ENCODE assay signal across 22 cellular contexts in the genomic region with DNA sequence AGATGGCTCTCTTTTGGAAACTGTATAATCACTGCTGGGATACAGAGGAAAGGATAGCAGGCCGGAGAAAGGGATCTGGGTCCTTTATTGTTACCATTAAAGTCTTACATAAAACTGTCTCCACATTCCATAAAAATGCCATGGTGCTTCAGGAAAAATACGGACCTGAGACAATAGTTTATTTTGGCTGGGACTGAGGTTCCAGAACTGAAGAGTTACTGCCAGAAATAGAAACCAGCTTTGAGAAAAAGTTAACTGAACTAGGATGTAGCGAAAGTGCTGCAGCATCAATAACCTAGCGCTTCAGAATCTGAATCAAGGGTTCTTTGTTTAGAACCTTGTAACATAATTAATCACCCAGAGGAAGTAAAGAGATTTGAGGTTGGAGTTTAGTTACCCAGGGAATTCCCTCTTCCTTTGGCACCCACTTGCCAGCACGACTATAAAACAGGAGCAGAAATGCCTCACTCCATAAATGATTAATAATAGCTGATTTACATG. TPM values are rescaled to one million over a fixed set of nuclear protein-coding genes. Genes with fewer than 3 reads are reported as not detected.
DNase-seq lines count a peak whose midpoint lies in the region; FAIRE-seq and TF ChIP-seq lines count a peak whose summit lies in the region.
"Had no signal": no experiment of that assay in that cellular context is flagged by ENCODE, and none has a peak within 500 bp of the region (broad histone marks: within the 10 kb centered on the region; RNA-seq: fewer than 3 reads in every experiment).

No MANE protein-coding gene starts in this region.

- peaks cover 16% of the 10 kb centered on the region for H3K4me1 Mint-ChIP-seq in nephron
- no peaks in the 10 kb centered on the region for H3K4me1 Mint-ChIP-seq in CD4-positive, alpha-beta memory T cell
- H3K4me1 Mint-ChIP-seq: activated CD4-positive, alpha-beta T cell treated with anti-CD3 and anti-CD28 coated beads, Interleukin-2, amount 10 ng/mL, durations not matched to agents 7 days and 5 days; central memory CD8-positive, alpha-beta T cell; endodermal cell had no signal

- H4K91ac ChIP-seq in H1 (replicated peaks; ENCODE audit: insufficient read length, low read length), result no peak overlapping the region

- H3K36me3 ChIP-seq in H1 (ENCODE audit: control insufficient read depth in 2 of 4, insufficient read depth in 4 of 4, low read length in 3 of 4), result no peaks in the 10 kb centered on the region
- no peaks in the 10 kb centered on the region for H3K36me3 ChIP-seq in tibial artery
- no peaks in the 10 kb centered on the region for H3K36me3 ChIP-seq in CD4-positive, alpha-beta memory T cell (ENCODE audit: insufficient read depth, low read length)
- no peaks in the 10 kb centered on the region for H3K36me3 ChIP-seq in spleen
- H3K36me3 ChIP-seq: BLaER1 treated with 17β-estradiol and CSF1 and Interleukin-3, amounts not matched to agents 10 nM and 100 nM; neutrophil had no signal

- H3K27ac ChIP-seq in H1 (ENCODE audit: low read depth, low read length), result no peak overlapping the region
- H3K27ac ChIP-seq in tibial artery, result peak overlapping the region; percentile 48 to 57
- H3K27ac ChIP-seq in CD4-positive, alpha-beta memory T cell (ENCODE audit: low read depth, low read length), result no peak overlapping the region
- H3K27ac ChIP-seq in spleen, result no peak overlapping the region
- H3K27ac ChIP-seq: BLaER1 treated with 17β-estradiol and CSF1 and Interleukin-3, amounts not matched to agents 10 nM and 100 nM; HL-60; neutrophil had no signal

- H3K79me2 ChIP-seq in H1 (ENCODE audit: control insufficient read depth in 1 of 2, insufficient read depth in 2 of 2, low read length in 2 of 2), result no peaks in the 10 kb centered on the region

- H3K4ac ChIP-seq in H1 (replicated peaks; ENCODE audit: insufficient read length, low read depth, low read length), result no peak overlapping the region

- H3K23me2 ChIP-seq in H1 (ENCODE audit: low read depth, low read length), result no peaks in the 10 kb centered on the region

- no peak overlapping the region for H3K56ac ChIP-seq in H1 (replicated peaks; ENCODE audit: insufficient read length, low read depth, low read length)

- TF ChIP-seq CTCF in H1 (IDR thresholded peaks at IDR 0.05; ENCODE audit: control extremely low read depth in 1 of 3, insufficient read depth in 1 of 3, low read depth in 1 of 3, low read length in 3 of 3), result no peak
- TF ChIP-seq CTCF in nephron (IDR thresholded peaks at IDR 0.05; ENCODE audit: unreplicated experiment in 3 of 3), result no peak
- no peak for TF ChIP-seq CTCF in tibial artery (IDR thresholded peaks at IDR 0.05)
- no peak for TF ChIP-seq CTCF in spleen (IDR thresholded peaks at IDR 0.05 in 8 of 11, conservative IDR thresholded peaks at IDR 0.05 in 3 of 11)

- intact Hi-C loops in tibial artery (cut with DNase I; ENCODE audit: low total_unique reads), result no loop called here
- intact Hi-C loops in CD4-positive, alpha-beta memory T cell (cut with micrococcal nuclease), result no loop called here
- intact Hi-C loops in spleen (cut with DNase I; ENCODE audit: low total_unique reads), result no loop called here

- DNase-seq in RCC 7860 (ENCODE audit: low spot score) (peak; percentile 21), H1 (ENCODE audit: low read depth in 1 of 2, low spot score in 2 of 2) (no peak), tibial artery (no peak), HUDEP-2 (lab: John Stamatoyannopoulos, UW; ENCODE audit: unreplicated experiment in 76 of 76) (no peak), spleen (no peak)
- no peak for DNase-seq in CD4-positive, alpha-beta memory T cell
- no peak for DNase-seq in activated CD4-positive, alpha-beta T cell treated with anti-CD3 and anti-CD28 coated beads, Interleukin-2, amount 50 U/mL, for 1 hour
- DNase-seq: activated CD4-positive, alpha-beta T cell treated with anti-CD3 and anti-CD28 coated beads, Interleukin-2, amount 10 ng/mL, durations not matched to agents 7 days and 5 days; activated T-cell treated with anti-CD3 and anti-CD28 coated beads, Interleukin-2, amount 50 U/mL, for 1 hour; DMS79; endodermal cell; NCI-H2081; NCI-H524; SK-N-SH; stimulated activated CD4-positive, alpha-beta T cell treated with anti-CD3 and anti-CD28 coated beads, Interleukin-4, amount 100 ng/mL, for 24 hours; trophoblast cell had no signal

- no peaks in the 10 kb centered on the region for H3K36me3 Mint-ChIP-seq in nephron (ENCODE audit: low read depth)
- H3K36me3 Mint-ChIP-seq in CD4-positive, alpha-beta memory T cell, result no peaks in the 10 kb centered on the region

- CTCF ChIA-PET in H1 (lab: Charles Lee; ENCODE audit: partially characterized antibody), result interaction anchor here (1.1 to 1.4 kb wide), 2 partner anchors 19 to 36 kb away, joined by 3 read pairs; no protein-coding TSS in a partner anchor
- CTCF ChIA-PET in CD4-positive, alpha-beta memory T cell (lab: Charles Lee; ENCODE audit: partially characterized antibody), result no interaction called here

- no peaks in the 10 kb centered on the region for H3K27me3 Mint-ChIP-seq in nephron (ENCODE audit: low read depth)
- no peaks in the 10 kb centered on the region for H3K27me3 Mint-ChIP-seq in CD4-positive, alpha-beta memory T cell
- H3K27me3 Mint-ChIP-seq: activated CD4-positive, alpha-beta T cell treated with anti-CD3 and anti-CD28 coated beads, Interleukin-2, amount 10 ng/mL, durations not matched to agents 7 days and 5 days; central memory CD8-positive, alpha-beta T cell had no signal

- 0 out of 2 replicates have a peak overlapping the region, but pooled peaks have one; percentile 52 for H2AFZ ChIP-seq in H1 (ENCODE audit: low read length)

- H3K9me3 ChIP-seq in H1 (ENCODE audit: insufficient read depth in 2 of 2, low read depth in 1 of 2, low read length in 1 of 2), result no peaks in the 10 kb centered on the region
- no peaks in the 10 kb centered on the region for H3K9me3 ChIP-seq in tibial artery
- no peaks in the 10 kb centered on the region for H3K9me3 ChIP-seq in CD4-positive, alpha-beta memory T cell (ENCODE audit: control insufficient read depth in 1 of 2, low read length in 2 of 2)
- peaks cover 0 to 3% (median 0%) of the 10 kb centered on the region in 8 donors for H3K9me3 ChIP-seq in spleen
- H3K9me3 ChIP-seq: BLaER1 treated with 17β-estradiol and CSF1 and Interleukin-3, amounts not matched to agents 10 nM and 100 nM; neutrophil; SK-N-SH had no signal

- TF ChIP-seq POLR2A in H1 (IDR thresholded peaks at IDR 0.05; ENCODE audit: control extremely low read depth in 1 of 2, low read depth in 2 of 2, low read length in 2 of 2), result no peak
- no peak for TF ChIP-seq POLR2A in spleen (IDR thresholded peaks at IDR 0.05)

- H4K8ac ChIP-seq in H1 (ENCODE audit: extremely low read depth, insufficient read depth, low read length), result no peak overlapping the region

- no peaks in the 10 kb centered on the region for H3K27me3 ChIP-seq in H1 (replicated peaks in 1 of 4; ENCODE audit: control insufficient read depth in 3 of 4, extremely low read depth in 1 of 4, insufficient read depth in 3 of 4, low read length in 3 of 4)
- no peaks in the 10 kb centered on the region for H3K27me3 ChIP-seq in tibial artery
- H3K27me3 ChIP-seq in CD4-positive, alpha-beta memory T cell (ENCODE audit: insufficient read depth, low read length), result no peaks in the 10 kb centered on the region
- H3K27me3 ChIP-seq in spleen (replicated peaks in 1 of 7), result no peaks in the 10 kb centered on the region
- H3K27me3 ChIP-seq: BLaER1 treated with 17β-estradiol and CSF1 and Interleukin-3, amounts not matched to agents 10 nM and 100 nM; neutrophil had no signal

- no peak overlapping the region for H2AK5ac ChIP-seq in H1 (ENCODE audit: low read depth, low read length)

- H2BK5ac ChIP-seq in H1 (ENCODE audit: low read depth, low read length), result no peak overlapping the region

- 94% methylated on average over 5 of the region's 5 CpGs; no CpG with 5 or more reads in 1 of the 2 experiments for WGBS in H1 (ENCODE audit: extremely low coverage in 1 of 2, insufficient coverage in 1 of 2, insufficient read length in 1 of 2, insufficient replicate concordance in 2 of 2, low coverage in 1 of 2, low lambda C conversion rate in 2 of 2, missing lambda C conversion rate in 1 of 2), 2 experiments
- 69 to 83% (median 77%) methylated on average over 5 of the region's 5 CpGs for WGBS in spleen, 5 donors

- H3K23ac ChIP-seq in H1 (ENCODE audit: insufficient read length), result no peak overlapping the region

- H3K4me3 ChIP-seq in H1 (ENCODE audit: extremely low read depth in 1 of 4, insufficient read depth in 2 of 4, low read depth in 3 of 4, low read length in 4 of 4) (no peak overlapping the region), tibial artery (peak overlapping the region; percentile 28 to 35), spleen (no peak overlapping the region)
- H3K4me3 ChIP-seq in CD4-positive, alpha-beta memory T cell (ENCODE audit: low read length in 2 of 2), result no peak overlapping the region
- H3K4me3 ChIP-seq: BLaER1 treated with 17β-estradiol and CSF1 and Interleukin-3, amounts not matched to agents 10 nM and 100 nM; K562 had no signal

- no peak overlapping the region for H2BK20ac ChIP-seq in H1 (ENCODE audit: low read length)

- no peak overlapping the region for H3K14ac ChIP-seq in H1 (ENCODE audit: insufficient read length)

- H3K9me3 Mint-ChIP-seq in nephron, result no peaks in the 10 kb centered on the region
- peaks cover 0 to 8% (median under 1%) of the 10 kb centered on the region in 8 donors for H3K9me3 Mint-ChIP-seq in CD4-positive, alpha-beta memory T cell
- H3K9me3 Mint-ChIP-seq: activated CD4-positive, alpha-beta T cell treated with anti-CD3 and anti-CD28 coated beads, Interleukin-2, amount 10 ng/mL, durations not matched to agents 7 days and 5 days; endodermal cell had no signal

- H3K4me1 ChIP-seq in H1 (replicated peaks in 1 of 4; ENCODE audit: control insufficient read depth in 3 of 4, insufficient read depth in 4 of 4, low read length in 3 of 4) (no peaks in the 10 kb centered on the region), tibial artery (peaks cover 0 to 24% (median 9%) of the 10 kb centered on the region in 4 donors), spleen (no peaks in the 10 kb centered on the region)
- no peaks in the 10 kb centered on the region for H3K4me1 ChIP-seq in CD4-positive, alpha-beta memory T cell (ENCODE audit: insufficient read depth, low read length)

- peak overlapping the region in 2 of 3 experiments; percentile 28 to 31 for H3K4me3 Mint-ChIP-seq in nephron
- H3K4me3 Mint-ChIP-seq in CD4-positive, alpha-beta memory T cell, result no peak overlapping the region
- H3K4me3 Mint-ChIP-seq: activated CD4-positive, alpha-beta T cell treated with anti-CD3 and anti-CD28 coated beads, Interleukin-2, amount 10 ng/mL, durations not matched to agents 7 days and 5 days; central memory CD8-positive, alpha-beta T cell; endodermal cell had no signal

- TF ChIP-seq EP300 in H1 (IDR thresholded peaks at IDR 0.05; ENCODE audit: borderline replicate concordance in 1 of 2, low read depth in 2 of 2, low read length in 2 of 2), result no peak

- H4K20me1 ChIP-seq in H1 (replicated peaks in 1 of 2; ENCODE audit: control insufficient read depth in 1 of 2, insufficient read depth in 2 of 2, low read length in 2 of 2), result no peaks in the 10 kb centered on the region
- H4K20me1 ChIP-seq: BLaER1 treated with 17β-estradiol and CSF1 and Interleukin-3, amounts not matched to agents 10 nM and 100 nM had no signal

- no peak overlapping the region for H2BK15ac ChIP-seq in H1 (ENCODE audit: low read length)

- H3K27ac Mint-ChIP-seq in nephron, result peak overlapping the region; percentile 50 to 94 (median 91)
- H3K27ac Mint-ChIP-seq in CD4-positive, alpha-beta memory T cell, result no peak overlapping the region
- H3K27ac Mint-ChIP-seq: activated CD4-positive, alpha-beta T cell treated with anti-CD3 and anti-CD28 coated beads, Interleukin-2, amount 10 ng/mL, durations not matched to agents 7 days and 5 days; endodermal cell had no signal

- no peak overlapping the region for H2BK12ac ChIP-seq in H1 (ENCODE audit: low read depth, low read length)

- H3K18ac ChIP-seq in H1 (ENCODE audit: extremely low read depth, low read length), result no peak overlapping the region

- no peaks in the 10 kb centered on the region for H3K79me1 ChIP-seq in H1 (ENCODE audit: low read depth, low read length)

- H2BK120ac ChIP-seq in H1 (replicated peaks; ENCODE audit: low read depth, low read length), result no peak overlapping the region

- H3K4me2 ChIP-seq in H1 (ENCODE audit: insufficient read depth in 1 of 2, low read depth in 2 of 2, low read length in 2 of 2), result no peak overlapping the region
- H3K4me2 ChIP-seq: BLaER1 treated with 17β-estradiol and CSF1 and Interleukin-3, amounts not matched to agents 10 nM and 100 nM; SK-N-SH had no signal

- TF ChIP-seq RAD21 in H1 (IDR thresholded peaks at IDR 0.05 in 1 of 2, conservative IDR thresholded peaks at IDR 0.05 in 1 of 2; ENCODE audit: low read depth in 2 of 2, low read length in 2 of 2), result no peak

- POLR2A ChIA-PET in H1 (lab: Charles Lee; ENCODE audit: partially characterized antibody), result no interaction called here
- POLR2A ChIA-PET in CD4-positive, alpha-beta memory T cell (lab: Charles Lee; ENCODE audit: partially characterized antibody), result no interaction called here

- no peak overlapping the region for H3K9ac ChIP-seq in H1 (replicated peaks in 1 of 4; ENCODE audit: extremely low read depth in 1 of 4, low read depth in 3 of 4, low read length in 3 of 4)
- H3K9ac ChIP-seq: BLaER1 treated with 17β-estradiol and CSF1 and Interleukin-3, amounts not matched to agents 10 nM and 100 nM; SK-N-SH had no signal

- H4K5ac ChIP-seq in H1 (ENCODE audit: insufficient read length, low read depth, low read length), result no peak overlapping the region

- FAIRE-seq in RCC 7860 (lab: Jason Lieb, UNC), result peak; percentile 10
- FAIRE-seq in H1 (lab: Jason Lieb, UNC), result no peak
- FAIRE-seq: K562 had no signal

RNA-seq across cellular contexts. Expression of gene MEOX2, which starts 38.0 kb away (rescaled TPM):
- 0.19 TPM in 1 of 2 replicates, not detected in the other for total RNA-seq in H1 (2021; fragmentation: NEBNext Ultra II Directional; extraction: Animal tissue kit (Norgen Biotek cat#: 25700))
- 0.02 and 0.05 TPM in 2 replicates for polyA plus RNA-seq in H1 (2011; rRNA removed)
- 0.03 TPM for polyA plus RNA-seq in H1 (2011; cell fraction: cytosol; rRNA removed)
- polyA plus RNA-seq in H1 (2011; cell fraction: nucleus; rRNA removed), result not detected
- not detected in 4 replicates for polyA plus RNA-seq in H1 (2012, experiment 1 of 2)
- not detected for polyA plus RNA-seq in H1 (2012, experiment 2 of 2)
- polyA plus RNA-seq in H1 (2013, experiment 1 of 2), result 0.12 TPM
- 0.09 TPM for polyA plus RNA-seq in H1 (2013, experiment 2 of 2)
- not detected in 2 replicates for polyA minus RNA-seq in H1 (2011; rRNA and poly(A)+ RNA removed)
- not detected for polyA minus RNA-seq in H1 (2011; cell fraction: cytosol; rRNA and poly(A)+ RNA removed)
- polyA minus RNA-seq in H1 (2011; cell fraction: nucleus; rRNA and poly(A)+ RNA removed), result not detected
- not detected for total RNA-seq in CD4-positive, alpha-beta memory T cell
- polyA plus RNA-seq in CD4-positive, alpha-beta memory T cell, result not detected
- total RNA-seq in spleen, result 1 to 10 TPM in 1 of 7 donors, under 1 TPM in 5, not detected in 1; 0.60 to 1.0 (median 0.69) TPM
- polyA plus RNA-seq in spleen, result 1 to 10 TPM in 1 of 3 donors, under 1 TPM in 2; 0.24 to 1.2 (median 0.50) TPM
- total RNA-seq: activated CD4-positive, alpha-beta T cell treated with anti-CD3 and anti-CD28 coated beads, Interleukin-2, amount 10 ng/mL, durations not matched to agents 7 days and 5 days; endodermal cell; K562 had no signal
- polyA plus RNA-seq: K562, SK-N-SH had no signal

Comparison
In these comparisons a context has a peak if more than half of its experiments do, and no peak if none do; other contexts are left out.
1. H3K27ac ChIP-seq: peak in tibial artery (2 of 2); none in H1 (single experiment), CD4-positive, alpha-beta memory T cell (single experiment) and spleen (0 of 8).
2. H3K4me3 ChIP-seq: peak in tibial artery (2 of 2); none in H1 (0 of 4), CD4-positive, alpha-beta memory T cell (0 of 2) and spleen (0 of 8).
3. H3K27ac Mint-ChIP-seq: peak in nephron (3 of 3); none in CD4-positive, alpha-beta memory T cell (0 of 7).
4. H3K4me3 Mint-ChIP-seq: peak in nephron (2 of 3); none in CD4-positive, alpha-beta memory T cell (0 of 8).